26 cellular contexts compared by ENCODE assay signal in the genomic region with DNA sequence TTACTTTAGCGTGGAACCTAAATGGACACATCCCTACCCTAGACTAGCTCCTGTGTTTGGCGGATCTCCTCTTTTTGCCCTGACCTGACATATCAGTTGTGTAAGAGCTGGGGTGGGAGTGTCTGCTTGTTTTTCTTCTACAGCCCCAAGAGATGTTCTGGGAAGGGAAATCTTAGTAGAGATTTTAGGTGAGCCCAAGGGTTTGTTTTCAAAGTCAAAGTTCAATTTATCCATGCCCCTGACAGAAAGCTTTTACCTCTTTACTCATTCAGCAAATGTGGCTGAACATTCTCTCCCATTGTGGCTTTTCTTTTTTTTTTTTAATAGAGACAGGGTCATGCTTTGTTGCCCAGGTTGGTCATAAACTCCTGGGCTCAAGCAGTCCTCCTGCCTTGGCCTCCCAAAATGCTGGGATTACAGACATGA. TPM values are rescaled to one million over a fixed set of nuclear protein-coding genes. Genes with fewer than 3 reads are reported as not detected.
DNase-seq lines count a peak whose midpoint lies in the region; ATAC-seq, FAIRE-seq and TF ChIP-seq lines count a peak whose summit lies in the region.
"Had no signal": no experiment of that assay in that cellular context is flagged by ENCODE, and none has a peak within 500 bp of the region (broad histone marks: within the 10 kb centered on the region; RNA-seq: fewer than 3 reads in every experiment).

No MANE protein-coding gene starts in this region.

- H2AFZ ChIP-seq in K562 (ENCODE audit: low read depth, low read length) = no peak overlapping the region
- H2AFZ ChIP-seq: GM23248 had no signal

- H3K9me3 ChIP-seq in K562 (replicated peaks; ENCODE audit: control insufficient read depth, insufficient read depth, low read depth, low read length) (no peaks in the 10 kb centered on the region), liver (ENCODE audit: control insufficient read depth in 4 of 4, low read length in 3 of 4) (no peaks in the 10 kb centered on the region)
- H3K9me3 ChIP-seq: HAP-1, Peyer's patch had no signal

- no peaks in the 10 kb centered on the region for H3K9me3 Mint-ChIP-seq in activated naive CD8-positive, alpha-beta T cell (ENCODE audit: low read depth)
- H3K9me3 Mint-ChIP-seq in activated naive CD8-positive, alpha-beta T cell treated with anti-CD3 and anti-CD28 coated beads for 36 hours = no peaks in the 10 kb centered on the region

- TF ChIP-seq POLR2A in K562 (conservative IDR thresholded peaks at IDR 0.05) = no peak

- intact Hi-C loops in K562 (cut with micrococcal nuclease) = loop anchor here (10.0 kb wide), 1 partner anchor 145 kb away; a partner anchor contains a TSS

- POLR2A ChIA-PET in K562 (lab: Yijun Ruan, JAX) = no interaction called here

- H3K4me1 ChIP-seq in K562 (replicated peaks in 1 of 2; ENCODE audit: control insufficient read depth in 2 of 2, insufficient read depth in 2 of 2, low read length in 2 of 2) = peaks cover 0 to 24% of the 10 kb centered on the region in 2 experiments; a peak in 4 of 5 replicates
- H3K4me1 ChIP-seq in liver (ENCODE audit: control insufficient read depth in 4 of 4, insufficient read depth in 4 of 4, low read length in 3 of 4) = peaks cover 4 to 18% (median 17%) of the 10 kb centered on the region in 4 donors

- H3K27me3 ChIP-seq in K562 (ENCODE audit: control insufficient read depth in 2 of 2, insufficient read depth in 2 of 2, low read length in 2 of 2) (no peaks in the 10 kb centered on the region), liver (ENCODE audit: control insufficient read depth in 4 of 4, insufficient read depth in 4 of 4, low read length in 3 of 4) (no peaks in the 10 kb centered on the region)
- H3K27me3 ChIP-seq: Peyer's patch had no signal

- H3K9me1 ChIP-seq in K562 (ENCODE audit: control insufficient read depth, insufficient read depth, low read length) = no peaks in the 10 kb centered on the region

- H3K4me3 Mint-ChIP-seq in activated naive CD8-positive, alpha-beta T cell = no peak overlapping the region
- H3K4me3 Mint-ChIP-seq in activated naive CD8-positive, alpha-beta T cell treated with anti-CD3 and anti-CD28 coated beads for 36 hours = no peak overlapping the region
- H3K4me3 Mint-ChIP-seq: CD14-positive monocyte had no signal

- no peak for TF ChIP-seq CTCF in K562 (IDR thresholded peaks at IDR 0.05 in 2 of 3, conservative IDR thresholded peaks at IDR 0.05 in 1 of 3; ENCODE audit: insufficient read depth in 2 of 3, low read depth in 1 of 3, low read length in 3 of 3)
- TF ChIP-seq CTCF in liver (IDR thresholded peaks at IDR 0.05; ENCODE audit: low read depth, low read length, missing input control) = no peak

- H3K79me2 ChIP-seq in K562 (ENCODE audit: control insufficient read depth, insufficient read depth, low read length) = no peaks in the 10 kb centered on the region

- H3K27ac Mint-ChIP-seq in activated naive CD8-positive, alpha-beta T cell = peak overlapping the region; percentile 46
- no peak overlapping the region for H3K27ac Mint-ChIP-seq in activated naive CD8-positive, alpha-beta T cell treated with anti-CD3 and anti-CD28 coated beads for 36 hours

- CTCF ChIA-PET in K562 (lab: Yijun Ruan, JAX; ENCODE audit: low intra/inter-chr PET ratio) = no interaction called here

- H3K9ac ChIP-seq in K562 (ENCODE audit: insufficient read depth in 1 of 2, low read depth in 2 of 2, low read length in 2 of 2) (no peak overlapping the region), liver (ENCODE audit: low read depth in 1 of 2, low read length in 2 of 2) (no peak overlapping the region)
- H3K9ac ChIP-seq: GM23248, KMS-11 had no signal

- no peak for DNase-seq in activated naive CD8-positive, alpha-beta T cell treated with anti-CD3 and anti-CD28 coated beads for 36 hours
- DNase-seq in K562 (ENCODE audit: extremely low read depth in 1 of 4, low spot score in 3 of 4) = no peak
- no peak for DNase-seq in DMS79 (lab: John Stamatoyannopoulos, UW)
- DNase-seq in activated CD8-positive, alpha-beta memory T cell treated with anti-CD3 and anti-CD28 coated beads for 24 hours = no peak
- DNase-seq in activated gamma-delta T cell treated with Interleukin-2 at 50 U/mL for 16 hours = no peak
- DNase-seq: 8988T; COR-L47; GDM1; GM23248; NCI-H1092 treated with DMSO at 0.1 percent for 48 hours; NCI-H2081; NCI-H2171 treated with DMSO at 0.1 percent for 48 hours; NCI-H446 treated with DMSO at 0.1 percent for 48 hours; NCI-H748 treated with DMSO at 0.1 percent for 48 hours; NK-92 treated with Interleukin-12 subunit alpha and Interleukin-12 subunit beta, amount 100 ng/mL, for 24 hours had no signal

- no TSS peak for BruUV-seq in K562 (replicated peaks; lab: Mats Ljungman, UMichigan)

- no peak overlapping the region for H3K4me2 ChIP-seq in K562 (ENCODE audit: insufficient read depth, low read length)
- H3K4me2 ChIP-seq: KMS-11 had no signal

- FAIRE-seq in K562 (lab: Jason Lieb, UNC) = peak; percentile 11

- H3K4me1 Mint-ChIP-seq in activated naive CD8-positive, alpha-beta T cell (ENCODE audit: low read depth) = peaks cover 10% of the 10 kb centered on the region
- peaks cover 16% of the 10 kb centered on the region for H3K4me1 Mint-ChIP-seq in activated naive CD8-positive, alpha-beta T cell treated with anti-CD3 and anti-CD28 coated beads for 36 hours

- H3K36me3 Mint-ChIP-seq in activated naive CD8-positive, alpha-beta T cell = no peaks in the 10 kb centered on the region
- no peaks in the 10 kb centered on the region for H3K36me3 Mint-ChIP-seq in activated naive CD8-positive, alpha-beta T cell treated with anti-CD3 and anti-CD28 coated beads for 36 hours
- H3K36me3 Mint-ChIP-seq: CD14-positive monocyte had no signal

- in situ Hi-C loops in K562 (cut with MboI) = no loop called here

- H4K20me1 ChIP-seq in K562 (replicated peaks; ENCODE audit: control insufficient read depth, insufficient read depth, low read length) = no peaks in the 10 kb centered on the region

- H3K4me3 ChIP-seq in K562 = no peak overlapping the region
- no peak overlapping the region for H3K4me3 ChIP-seq in liver (ENCODE audit: low read depth in 1 of 3, low read length in 3 of 3)
- H3K4me3 ChIP-seq: GM23248, HAP-1, Peyer's patch had no signal

- no peak for TF ChIP-seq EP300 in K562 (IDR thresholded peaks at IDR 0.05; ENCODE audit: low read length)

- no peak overlapping the region for H3K27ac ChIP-seq in K562 (ENCODE audit: extremely low read depth, low read depth, low read length)
- peak overlapping the region in 1 of 2 donors; percentile 9 for H3K27ac ChIP-seq in liver (ENCODE audit: low read depth in 1 of 2, low read length in 2 of 2)
- H3K27ac ChIP-seq: GM23248, KMS-11, Peyer's patch had no signal

- WGBS in K562 (ENCODE audit: insufficient coverage, low coverage, missing lambda C conversion rate) = 24% methylated on average over 2 of the region's 2 CpGs
- WGBS in liver = 22% methylated on average over 2 of the region's 2 CpGs

- H3K36me3 ChIP-seq in K562 (ENCODE audit: control insufficient read depth, insufficient read depth, low read length) = no peaks in the 10 kb centered on the region
- H3K36me3 ChIP-seq in liver (ENCODE audit: control insufficient read depth in 4 of 4, insufficient read depth in 3 of 4, low read depth in 1 of 4, low read length in 3 of 4) = no peaks in the 10 kb centered on the region
- H3K36me3 ChIP-seq: HAP-1, Peyer's patch had no signal

- H3K27me3 Mint-ChIP-seq in activated naive CD8-positive, alpha-beta T cell = no peaks in the 10 kb centered on the region
- no peaks in the 10 kb centered on the region for H3K27me3 Mint-ChIP-seq in activated naive CD8-positive, alpha-beta T cell treated with anti-CD3 and anti-CD28 coated beads for 36 hours

- ATAC-seq in K562 (no peak), HG03457 (IDR thresholded peaks at IDR 0.05; ENCODE audit: unreplicated experiment) (no peak)
- ATAC-seq: Right ventricle myocardium inferior had no signal

- TF ChIP-seq RAD21 in K562 (CRISPR knock-in tag; conservative IDR thresholded peaks at IDR 0.05 in 1 of 2, IDR thresholded peaks at IDR 0.05 in 1 of 2) (no peak), liver (IDR thresholded peaks at IDR 0.05) (peak in 1 of 2 donors; percentile 35)

RNA-seq across cellular contexts. Expression of a gene that starts 7.3 kb away (rescaled TPM):
- 10 to 100 TPM; 44.8 to 46.2 TPM for total RNA-seq in activated naive CD8-positive, alpha-beta T cell treated with anti-CD3 and anti-CD28 coated beads for 36 hours
- total RNA-seq in K562 (2011; cell fraction: chromatin; rRNA removed; ENCODE audit: low replicate concordance) = 83.9 and 98.9 TPM in 2 replicates
- total RNA-seq in K562 (2011; cell fraction: nucleolus; rRNA removed) = 62.9 and 65.5 TPM in 2 replicates
- 81.2 and 104 TPM in 2 replicates for total RNA-seq in K562 (2011; cell fraction: nucleoplasm; rRNA removed)
- total RNA-seq in K562 (2014; rRNA removed) (40.1 and 41.6 TPM in 2 replicates), K562 (2014; rRNA removed; fragmentation: Illumina TruSeq; extraction: Trizol) (27.5 and 30.3 TPM in 2 replicates), K562 (2015; rRNA removed; fragmentation: Illumina TruSeq; extraction: Trizol) (28.2 TPM in 2 replicates), K562 (2021) (37.1 and 39.4 TPM in 2 replicates), liver (10 to 100 TPM; 16.5 to 20.8 TPM)
- polyA plus RNA-seq in K562 (2011; rRNA removed) (46.7 and 54.5 TPM in 2 replicates), K562 (2014; fragmentation: Illumina TruSeq; extraction: Trizol) (62.5 and 64.2 TPM in 2 replicates), K562 (2014; fragmentation: Nextera tagmentation; extraction: Ambion mirVana) (10 to 100 TPM; 17.0 to 30.1 TPM), K562 (2014; rRNA removed) (45.5 and 46.3 TPM in 2 replicates), liver (10 to 100 TPM; 10.9 to 20.7 TPM)
- polyA plus RNA-seq in K562 (2011; cell fraction: cytosol; rRNA removed) = 89.9 and 98.0 TPM in 2 replicates
- polyA plus RNA-seq in K562 (2011; cell fraction: nucleus; rRNA removed) = 61.7 and 64.6 TPM in 2 replicates
- polyA plus RNA-seq in K562 (2012) = 29.7 and 42.9 TPM in 2 replicates
- 40.2 and 45.0 TPM in 2 replicates for polyA minus RNA-seq in K562 (2011; rRNA and poly(A)+ RNA removed)
- polyA minus RNA-seq in K562 (2011; cell fraction: cytosol; rRNA and poly(A)+ RNA removed) = 25.4 and 31.6 TPM in 2 replicates
- 31.9 and 57.9 TPM in 2 replicates for polyA minus RNA-seq in K562 (2011; cell fraction: nucleus; rRNA and poly(A)+ RNA removed)

RNA-seq across cellular contexts. Expression of a gene that starts 28.0 kb away (rescaled TPM):
- under 1 TPM; 0.88 to 0.99 TPM for total RNA-seq in activated naive CD8-positive, alpha-beta T cell treated with anti-CD3 and anti-CD28 coated beads for 36 hours
- 68.4 and 156 TPM in 2 replicates for total RNA-seq in K562 (2011; cell fraction: chromatin; rRNA removed; ENCODE audit: low replicate concordance)
- total RNA-seq in K562 (2011; cell fraction: nucleolus; rRNA removed) = 117 and 147 TPM in 2 replicates
- total RNA-seq in K562 (2011; cell fraction: nucleoplasm; rRNA removed) = 110 and 118 TPM in 2 replicates
- total RNA-seq in K562 (2014; rRNA removed) (24.4 and 33.0 TPM in 2 replicates), K562 (2014; rRNA removed; fragmentation: Illumina TruSeq; extraction: Trizol) (10.7 and 11.3 TPM in 2 replicates), K562 (2015; rRNA removed; fragmentation: Illumina TruSeq; extraction: Trizol) (12.8 and 13.6 TPM in 2 replicates), K562 (2021) (30.1 and 39.3 TPM in 2 replicates), liver (1 to 10 TPM; 5.1 to 8.1 TPM)
- polyA plus RNA-seq in K562 (2011; rRNA removed) (9.4 and 20.8 TPM in 2 replicates), K562 (2014; fragmentation: Illumina TruSeq; extraction: Trizol) (52.2 and 59.5 TPM in 2 replicates), K562 (2014; fragmentation: Nextera tagmentation; extraction: Ambion mirVana) (1 to 10 TPM; 6.6 to 7.0 TPM), K562 (2014; rRNA removed) (16.3 and 23.9 TPM in 2 replicates), liver (10 to 100 TPM; 17.0 to 22.5 TPM)
- 13.6 and 30.6 TPM in 2 replicates for polyA plus RNA-seq in K562 (2011; cell fraction: cytosol; rRNA removed)
- polyA plus RNA-seq in K562 (2011; cell fraction: nucleus; rRNA removed) = 57.5 and 132 TPM in 2 replicates
- polyA plus RNA-seq in K562 (2012) = 50.1 and 67.4 TPM in 2 replicates
- 8.1 and 9.4 TPM in 2 replicates for polyA minus RNA-seq in K562 (2011; rRNA and poly(A)+ RNA removed)
- 14.9 and 22.9 TPM in 2 replicates for polyA minus RNA-seq in K562 (2011; cell fraction: cytosol; rRNA and poly(A)+ RNA removed)
- polyA minus RNA-seq in K562 (2011; cell fraction: nucleus; rRNA and poly(A)+ RNA removed) = 8.2 and 14.0 TPM in 2 replicates
- polyA plus RNA-seq: CD14-positive monocyte had no signal

RNA-seq across cellular contexts. Expression of a gene that starts 35.6 kb away (rescaled TPM):
- total RNA-seq in activated naive CD8-positive, alpha-beta T cell treated with anti-CD3 and anti-CD28 coated beads for 36 hours = not detected
- 0.95 and 3.3 TPM in 2 replicates for total RNA-seq in K562 (2011; cell fraction: chromatin; rRNA removed; ENCODE audit: low replicate concordance)
- total RNA-seq in K562 (2011; cell fraction: nucleolus; rRNA removed) = 0.92 and 1.0 TPM in 2 replicates
- total RNA-seq in K562 (2011; cell fraction: nucleoplasm; rRNA removed) = 1.8 and 2.4 TPM in 2 replicates
- 0.33 and 1.8 TPM in 2 replicates for total RNA-seq in K562 (2014; rRNA removed)
- 0.38 TPM in 1 of 2 replicates, not detected in the other for total RNA-seq in K562 (2014; rRNA removed; fragmentation: Illumina TruSeq; extraction: Trizol)
- 0.45 TPM in 1 of 2 replicates, not detected in the other for total RNA-seq in K562 (2015; rRNA removed; fragmentation: Illumina TruSeq; extraction: Trizol)
- 0.51 TPM in 1 of 2 replicates, not detected in the other for total RNA-seq in K562 (2021)
- polyA plus RNA-seq in K562 (2011; rRNA removed) = 0.15 and 0.53 TPM in 2 replicates
- polyA plus RNA-seq in K562 (2011; cell fraction: cytosol; rRNA removed) = 0.18 and 0.19 TPM in 2 replicates
- 0.58 and 0.67 TPM in 2 replicates for polyA plus RNA-seq in K562 (2011; cell fraction: nucleus; rRNA removed)
- 0.21 and 0.43 TPM in 2 replicates for polyA plus RNA-seq in K562 (2012)
- not detected in 2 replicates for polyA plus RNA-seq in K562 (2014; fragmentation: Illumina TruSeq; extraction: Trizol)
- polyA plus RNA-seq in K562 (2014; fragmentation: Nextera tagmentation; extraction: Ambion mirVana) = not detected
- 0.56 and 0.73 TPM in 2 replicates for polyA plus RNA-seq in K562 (2014; rRNA removed)
- polyA minus RNA-seq in K562 (2011; rRNA and poly(A)+ RNA removed) = 0.63 and 0.72 TPM in 2 replicates
- not detected in 2 replicates for polyA minus RNA-seq in K562 (2011; cell fraction: cytosol; rRNA and poly(A)+ RNA removed)
- polyA minus RNA-seq in K562 (2011; cell fraction: nucleus; rRNA and poly(A)+ RNA removed) = 1.1 TPM in 1 of 2 replicates, not detected in the other
- not detected for total RNA-seq in liver
- polyA plus RNA-seq in liver = not detected
- total RNA-seq: Daoy, GM23248, Peyer's patch, Right ventricle myocardium inferior, SK-MEL-5 had no signal
- polyA plus RNA-seq: AG04450, CD14-positive monocyte had no signal
